ENCODE assay signal across 1 cellular context in genomic region chr5:95956900-95957293, GRCh38.
TF ChIP-seq lines count a peak whose summit lies in the region.

No MANE protein-coding gene starts in this region.

TF ChIP-seq in WTC11, 78 proteins besides CTCF, POLR2A, EP300 and RAD21 (continued from another document):
- no peak for TF ChIP-seq ZNF425 (CRISPR knock-in tag; conservative IDR thresholded peaks at IDR 0.05)
- TF ChIP-seq ETV6 (CRISPR knock-in tag; IDR thresholded peaks at IDR 0.05): no peak
- TF ChIP-seq FOXK1 (CRISPR knock-in tag; IDR thresholded peaks at IDR 0.05): no peak
- TF ChIP-seq JUN (CRISPR knock-in tag; IDR thresholded peaks at IDR 0.05): no peak
